19 cellular contexts compared by ENCODE assay signal in genomic region chrX:16585486-16586370, GRCh38.
"Had no signal": no experiment of that assay in that cellular context is flagged by ENCODE, and none has a peak within 500 bp of the region (broad histone marks: within the 10 kb centered on the region; RNA-seq: fewer than 3 reads in every experiment).

No MANE protein-coding gene starts in this region.

- FAIRE-seq: endometrium, islet of Langerhans, TTC549 had no signal

- H3K27me3 Mint-ChIP-seq: activated CD8-positive, alpha-beta memory T cell treated with anti-CD3 and anti-CD28 coated beads, Interleukin-2, amount 10 ng/mL, durations not matched to agents 7 days and 5 days; brain; memory B cell; stimulated activated naive CD8-positive, alpha-beta T cell treated with anti-CD3 and anti-CD28 coated beads, Interleukin-15, amount 100 ng/mL, for 72 hours had no signal

- H3K4me1 Mint-ChIP-seq: brain, memory B cell had no signal

- H3K27ac Mint-ChIP-seq: activated CD8-positive, alpha-beta memory T cell treated with anti-CD3 and anti-CD28 coated beads, Interleukin-2, amount 10 ng/mL, durations not matched to agents 7 days and 5 days; activated naive CD4-positive, alpha-beta T cell treated with anti-CD3 and anti-CD28 coated beads, Interleukin-2, amount 50 U/mL, for 72 hours; activated T-cell treated with anti-CD3 and anti-CD28 coated beads, Interleukin-2, amount 50 U/mL, for 24 hours; memory B cell; stimulated activated naive CD8-positive, alpha-beta T cell treated with anti-CD3 and anti-CD28 coated beads, Interleukin-15, amount 100 ng/mL, for 72 hours had no signal

- DNase-seq: activated CD4-positive, alpha-beta T cell treated with anti-CD3 and anti-CD28 coated beads, Interleukin-2, amount 50 U/mL, for 48 hours; activated CD8-positive, alpha-beta memory T cell treated with anti-CD3 and anti-CD28 coated beads, Interleukin-2, amount 10 ng/mL, durations not matched to agents 7 days and 5 days; activated effector memory CD4-positive, alpha-beta T cell treated with Interleukin-2 at 50 U/mL for 16 hours; activated T-cell treated with anti-CD3 and anti-CD28 coated beads, Interleukin-2, amount 50 U/mL, for 24 hours; amniotic stem cell; cerebellar nuclear complex; esophagus squamous epithelium; foreskin keratinocyte; head of caudate nucleus; ovary; stimulated activated CD4-positive, alpha-beta T cell treated with anti-CD3 and anti-CD28 coated beads, Interleukin-4, amount 100 ng/mL, for 4 hours; stimulated activated naive CD8-positive, alpha-beta T cell treated with anti-CD3 and anti-CD28 coated beads, Interleukin-15, amount 100 ng/mL, for 72 hours; T-helper 2 cell had no signal

- H3K4me3 Mint-ChIP-seq: activated CD8-positive, alpha-beta memory T cell treated with anti-CD3 and anti-CD28 coated beads, Interleukin-2, amount 10 ng/mL, durations not matched to agents 7 days and 5 days; activated T-cell treated with anti-CD3 and anti-CD28 coated beads, Interleukin-2, amount 50 U/mL, for 24 hours; brain; memory B cell; stimulated activated naive CD8-positive, alpha-beta T cell treated with anti-CD3 and anti-CD28 coated beads, Interleukin-15, amount 100 ng/mL, for 72 hours had no signal
